1 cellular context compared by ENCODE assay signal in the genomic region with DNA sequence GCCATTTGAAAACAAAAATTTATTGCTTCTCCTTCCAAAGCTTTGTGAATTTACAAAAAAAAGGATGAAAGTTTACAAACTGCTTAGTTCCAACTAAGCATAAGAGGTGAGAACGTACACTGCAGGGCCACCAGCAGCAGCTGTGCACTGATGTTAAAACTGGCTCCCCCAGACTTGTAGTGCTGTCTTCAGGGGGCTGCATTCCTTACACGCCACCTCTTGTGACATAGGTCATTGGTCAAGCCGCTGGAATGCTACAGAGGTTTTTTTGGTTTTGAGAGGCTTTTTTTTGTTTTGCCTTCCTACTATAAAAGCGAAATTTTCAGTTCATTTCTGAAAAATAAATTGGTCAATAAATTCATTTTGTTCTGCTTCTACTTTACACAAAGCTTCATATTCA.
TF ChIP-seq lines count a peak whose summit lies in the region.

No MANE protein-coding gene starts in this region.

TF ChIP-seq in IMR-90, 13 proteins besides CTCF, POLR2A, EP300 and RAD21:
- TF ChIP-seq CEBPB (IDR thresholded peaks at IDR 0.05; ENCODE audit: low read depth, low read length) (peak; percentile 20; the same call in 1 of the 2 replicates), CHD1 (IDR thresholded peaks at IDR 0.05; ENCODE audit: low read depth, low read length) (no peak)
